In the genomic region with DNA sequence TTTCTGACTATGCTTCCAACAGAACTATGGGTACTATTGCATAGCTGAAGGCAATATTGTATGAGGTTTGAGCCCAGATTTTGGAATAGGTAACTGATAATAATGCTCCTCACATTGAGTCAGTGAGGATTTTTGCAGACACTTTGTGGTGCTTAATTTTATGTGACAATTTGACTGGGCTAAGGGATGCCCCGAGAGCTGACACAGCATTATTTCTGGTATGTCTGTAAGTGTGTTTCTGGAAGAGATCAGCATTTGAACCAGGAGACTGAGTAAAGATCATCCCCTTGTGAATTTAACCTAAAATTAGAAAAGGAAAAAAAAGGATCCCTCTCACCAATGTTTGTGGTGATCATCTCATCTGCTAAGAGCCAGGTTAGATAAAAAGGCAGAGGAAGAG, we compare ENCODE assay signal across 35 cellular contexts.
"Had no signal": no experiment of that assay in that cellular context is flagged by ENCODE, and none has a peak within 500 bp of the region (broad histone marks: within the 10 kb centered on the region; RNA-seq: fewer than 3 reads in every experiment).

No MANE protein-coding gene starts in this region.

- H3K27ac ChIP-seq: adrenal gland, body of pancreas, esophagus muscularis mucosa, foreskin keratinocyte, gastrocnemius medialis, WERI-Rb-1 had no signal

- H3K36me3 ChIP-seq: adrenal gland, esophagus muscularis mucosa, gastrocnemius medialis, WERI-Rb-1 had no signal

- H3K27me3 Mint-ChIP-seq: activated B cell treated with CpG ODN at 0.5 μM for 24 hours, T-helper 17 cell had no signal

- H3K36me3 Mint-ChIP-seq: activated naive CD4-positive, alpha-beta T cell treated with anti-CD3 and anti-CD28 coated beads, Interleukin-2, amount 50 U/mL, for 24 hours; activated naive CD8-positive, alpha-beta T cell treated with anti-CD3 and anti-CD28 coated beads for 36 hours had no signal

- H3K4me3 ChIP-seq: adrenal gland, body of pancreas, esophagus muscularis mucosa, gastrocnemius medialis had no signal

- DNase-seq: activated B cell treated with CpG ODN at 0.5 μM for 24 hours; activated CD4-positive, alpha-beta T cell treated with anti-CD3 and anti-CD28 coated beads for 48 hours; activated CD4-positive, alpha-beta T cell treated with anti-CD3 and anti-CD28 coated beads, Interleukin-2, amount 50 U/mL, for 1 hour; activated CD4-positive, alpha-beta T cell treated with anti-CD3 and anti-CD28 coated beads, Interleukin-2, amount 50 U/mL, for 48 hours; activated CD8-positive, alpha-beta memory T cell treated with anti-CD3 and anti-CD28 coated beads for 24 hours; activated CD8-positive, alpha-beta T cell treated with anti-CD3 and anti-CD28 coated beads for 36 hours; activated effector memory CD4-positive, alpha-beta T cell treated with Interleukin-2 at 50 U/mL for 16 hours; activated gamma-delta T cell treated with Interleukin-2 at 50 U/mL for 16 hours; activated naive CD4-positive, alpha-beta T cell treated with anti-CD3 and anti-CD28 coated beads for 36 hours; activated naive CD8-positive, alpha-beta T cell treated with anti-CD3 and anti-CD28 coated beads for 36 hours; activated naive CD8-positive, alpha-beta T cell treated with anti-CD3 and anti-CD28 coated beads, Interleukin-2, amount 50 U/mL, for 24 hours; activated T-cell treated with anti-CD3 and anti-CD28 coated beads, Interleukin-2, amount 50 U/mL, for 4 hours; adrenal gland; amygdala; aorta; body of pancreas; caudate nucleus; cortex of kidney; dermis blood vessel endothelial cell; effector CD4-positive, alpha-beta T cell; effector memory CD8-positive, alpha-beta T cell; erythroblast; foreskin keratinocyte; gastrocnemius medialis; glutamatergic neuron; T-helper 1 cell; T-helper 17 cell; T1000; WERI-Rb-1 had no signal

- H3K4me1 ChIP-seq: foreskin keratinocyte, gastrocnemius medialis had no signal

- H3K4me3 Mint-ChIP-seq: activated B cell treated with CpG ODN at 0.5 μM for 24 hours; activated CD8-positive, alpha-beta T cell treated with anti-CD3 and anti-CD28 coated beads for 36 hours; activated naive CD4-positive, alpha-beta T cell treated with anti-CD3 and anti-CD28 coated beads for 36 hours; activated naive CD4-positive, alpha-beta T cell treated with anti-CD3 and anti-CD28 coated beads, Interleukin-2, amount 50 U/mL, for 24 hours; activated naive CD8-positive, alpha-beta T cell treated with anti-CD3 and anti-CD28 coated beads for 36 hours; activated naive CD8-positive, alpha-beta T cell treated with anti-CD3 and anti-CD28 coated beads, Interleukin-2, amount 50 U/mL, for 24 hours; activated T-cell treated with anti-CD3 and anti-CD28 coated beads, Interleukin-2, amount 50 U/mL, for 4 hours; activated T-helper 17 cell treated with anti-CD3 and anti-CD28 coated beads, Interleukin-2, amount 50 U/mL, for 72 hours; effector memory CD8-positive, alpha-beta T cell; T-helper 17 cell; T-helper 2 cell treated with Interferon-gamma antibody and Interleukin-4, amounts not matched to agents 5 μg/mL and 100 μg/mL, for 36 hours had no signal

- H3K4me1 Mint-ChIP-seq: activated B cell treated with CpG ODN at 0.5 μM for 24 hours; activated naive CD4-positive, alpha-beta T cell treated with anti-CD3 and anti-CD28 coated beads, Interleukin-2, amount 50 U/mL, for 24 hours had no signal

- ATAC-seq: activated CD4-positive, CD25-positive, alpha-beta regulatory T cell treated with anti-CD3 and anti-CD28 coated beads, Interleukin-2, amount 50 U/mL, for 24 hours; activated CD8-positive, alpha-beta T cell treated with anti-CD3 and anti-CD28 coated beads for 36 hours; activated naive CD8-positive, alpha-beta T cell treated with anti-CD3 and anti-CD28 coated beads, Interleukin-2, amount 50 U/mL, for 24 hours; activated T-cell treated with anti-CD3 and anti-CD28 coated beads, Interleukin-2, amount 50 U/mL, for 4 hours; activated T-helper 17 cell treated with anti-CD3 and anti-CD28 coated beads, Interleukin-2, amount 50 U/mL, for 72 hours; body of pancreas; effector memory CD8-positive, alpha-beta T cell; foreskin keratinocyte; gastrocnemius medialis; T-helper 17 cell had no signal

- FAIRE-seq: colon had no signal

- H3K27me3 ChIP-seq: adrenal gland, body of pancreas, esophagus muscularis mucosa, foreskin keratinocyte, gastrocnemius medialis had no signal

- H3K27ac Mint-ChIP-seq: activated B cell treated with CpG ODN at 0.5 μM for 24 hours; activated CD8-positive, alpha-beta T cell treated with anti-CD3 and anti-CD28 coated beads for 36 hours; activated naive CD4-positive, alpha-beta T cell treated with anti-CD3 and anti-CD28 coated beads for 36 hours; activated naive CD4-positive, alpha-beta T cell treated with anti-CD3 and anti-CD28 coated beads, Interleukin-2, amount 50 U/mL, for 24 hours; activated naive CD8-positive, alpha-beta T cell treated with anti-CD3 and anti-CD28 coated beads for 36 hours; activated naive CD8-positive, alpha-beta T cell treated with anti-CD3 and anti-CD28 coated beads, Interleukin-2, amount 50 U/mL, for 24 hours; activated T-helper 17 cell treated with anti-CD3 and anti-CD28 coated beads, Interleukin-2, amount 50 U/mL, for 72 hours; effector memory CD8-positive, alpha-beta T cell; T-helper 17 cell; T-helper 2 cell treated with Interferon-gamma antibody and Interleukin-4, amounts not matched to agents 5 μg/mL and 100 μg/mL, for 36 hours had no signal

- H3K9me3 Mint-ChIP-seq: activated naive CD4-positive, alpha-beta T cell treated with anti-CD3 and anti-CD28 coated beads for 36 hours; activated T-cell treated with anti-CD3 and anti-CD28 coated beads, Interleukin-2, amount 50 U/mL, for 4 hours; activated T-helper 17 cell treated with anti-CD3 and anti-CD28 coated beads, Interleukin-2, amount 50 U/mL, for 72 hours; effector memory CD8-positive, alpha-beta T cell had no signal

- H3K9me3 ChIP-seq: adrenal gland, body of pancreas, gastrocnemius medialis had no signal
